Comparison of ENCODE assay signal across 22 cellular contexts in the genomic region with DNA sequence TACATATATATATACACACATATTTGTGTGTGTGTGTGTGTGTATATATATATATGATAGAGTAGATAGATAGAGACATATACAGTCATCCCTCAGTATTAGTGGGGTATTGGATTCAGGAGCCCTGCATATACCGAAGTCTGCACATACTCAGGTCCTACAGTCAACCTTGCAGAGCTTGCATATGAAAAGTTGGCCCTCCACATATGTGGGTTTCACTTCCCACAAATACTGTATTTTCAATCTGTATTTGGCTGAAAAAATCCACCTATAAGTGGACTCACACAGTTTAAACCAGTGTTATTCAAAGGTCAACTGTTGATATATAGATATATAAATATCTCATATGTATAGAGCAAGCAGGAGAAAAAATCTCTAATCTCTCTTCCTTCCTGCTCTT. TPM values are rescaled to one million over a fixed set of nuclear protein-coding genes. Genes with fewer than 3 reads are reported as not detected.
"Had no signal": no experiment of that assay in that cellular context is flagged by ENCODE, and none has a peak within 500 bp of the region (broad histone marks: within the 10 kb centered on the region; RNA-seq: fewer than 3 reads in every experiment).

No MANE protein-coding gene starts in this region.

RNA-seq across cellular contexts. Expression of a gene that starts 12.2 kb away (rescaled TPM):
- total RNA-seq: activated B cell treated with CpG ODN at 0.5 μM for 24 hours; activated CD4-positive, alpha-beta memory T cell treated with anti-CD3 and anti-CD28 coated beads for 36 hours; activated CD4-positive, alpha-beta T cell treated with anti-CD3 and anti-CD28 coated beads, Interleukin-2, amount 10 ng/mL, durations not matched to agents 24 days and 14 days; activated CD8-positive, alpha-beta memory T cell treated with anti-CD3 and anti-CD28 coated beads for 36 hours; activated CD8-positive, alpha-beta T cell treated with anti-CD3 and anti-CD28 coated beads for 36 hours; activated naive CD4-positive, alpha-beta T cell treated with anti-CD3 and anti-CD28 coated beads for 36 hours; activated naive CD4-positive, alpha-beta T cell treated with anti-CD3 and anti-CD28 coated beads, Interleukin-2, amount 50 U/mL, for 72 hours; activated naive CD8-positive, alpha-beta T cell treated with anti-CD3 and anti-CD28 coated beads for 36 hours; activated T-cell treated with anti-CD3 and anti-CD28 coated beads, Interleukin-2, amount 50 U/mL, for 4 hours; activated T-cell treated with anti-CD3 and anti-CD28 coated beads, Interleukin-2, amount 50 U/mL, for 72 hours; activated T-helper 1 cell treated with anti-CD3 and anti-CD28 coated beads, Interleukin-12 subunit alpha, Interleukin-12 subunit beta, Interleukin-2, Interleukin-4 antibody, amounts not matched to agents 30 ng/mL and 10 ng/mL and 1 ng/mL, durations not matched to agents 14 hours and 24 hours and 36 hours; activated T-helper 17 cell treated with anti-CD3 and anti-CD28 coated beads, Interleukin-2, amount 50 U/mL, for 72 hours; adrenal gland; aorta; astrocyte; body of pancreas; breast epithelium; cardiac septum; cerebellum; T-helper 1 cell treated with Interleukin-12 subunit alpha and Interleukin-12 subunit beta and Interleukin-4 antibody, amounts not matched to agents 30 ng/mL and 1 ng/mL, for 36 hours; T-helper 17 cell; T-helper 2 cell treated with Interferon-gamma antibody and Interleukin-4, amounts not matched to agents 100 ng/mL and 5 ng/mL, for 36 hours had no signal
- polyA plus RNA-seq: adrenal gland, aorta had no signal
